ENCODE assay signal across 1 cellular context in the genomic region with DNA sequence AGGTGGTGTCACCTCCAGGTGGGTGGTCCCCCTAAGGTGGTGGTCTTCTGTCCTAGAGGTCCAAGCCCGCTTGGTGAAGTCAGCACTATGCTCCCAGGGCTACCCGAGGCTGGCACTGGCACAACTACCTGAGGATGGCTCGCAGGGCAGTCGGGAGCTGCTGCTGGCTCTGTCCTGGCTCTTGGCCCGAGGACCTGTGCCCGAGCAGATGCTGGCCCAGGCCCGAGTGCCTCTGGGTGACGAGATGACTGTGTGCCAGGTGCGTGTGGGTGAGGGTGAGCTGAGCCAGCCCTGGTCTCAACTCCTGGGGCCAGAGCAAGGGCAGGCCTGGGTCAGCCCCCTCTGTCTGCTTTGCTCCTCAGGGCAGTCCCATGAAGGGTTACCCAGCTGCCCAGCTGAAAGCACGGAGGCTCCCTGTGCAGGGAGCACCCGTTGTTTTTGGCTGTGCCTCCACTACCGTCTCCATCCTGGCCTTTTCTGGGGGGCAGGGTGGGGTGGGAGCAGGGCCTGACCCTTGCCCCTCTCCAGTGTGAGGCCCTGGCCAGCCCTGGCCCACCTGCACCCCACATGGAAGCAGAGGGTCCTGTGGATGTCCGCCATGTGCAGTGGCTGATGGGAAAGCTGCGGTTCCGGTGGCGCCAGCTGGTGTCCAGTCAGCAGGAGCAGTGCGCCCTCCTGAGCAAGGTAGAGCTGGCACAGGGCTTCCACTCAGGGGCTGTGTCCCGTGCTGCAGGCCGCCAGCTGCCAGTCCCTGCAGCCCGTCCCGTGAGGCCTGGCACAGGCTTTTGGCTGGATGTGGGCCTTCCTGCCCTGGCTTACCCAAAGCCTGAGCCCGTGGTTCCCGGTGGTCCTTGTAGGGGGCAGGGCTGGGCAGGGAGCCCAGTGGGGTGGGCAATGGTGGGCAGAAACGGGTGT.
TF ChIP-seq lines count a peak whose summit lies in the region.

No MANE protein-coding gene starts in this region.

TF ChIP-seq in HepG2, 621 proteins besides CTCF, POLR2A, EP300 and RAD21 (continued from another document):
- TF ChIP-seq ZNF724P (CRISPR knock-in tag; IDR thresholded peaks at IDR 0.05; ENCODE audit: borderline replicate concordance) (no peak), PCBP1 (IDR thresholded peaks at IDR 0.05; ENCODE audit: borderline replicate concordance, low read depth, low read length) (0 out of 2 replicates have a peak, but pooled peaks have one; percentile 52), RBFOX2 (IDR thresholded peaks at IDR 0.05; ENCODE audit: low read depth, low read length) (peak; percentile 81), PRMT3 (CRISPR knock-in tag; IDR thresholded peaks at IDR 0.05; ENCODE audit: borderline replicate concordance, low read depth) (0 out of 2 replicates have a peak, but pooled peaks have one; percentile 28), ZNF644 (CRISPR knock-in tag; IDR thresholded peaks at IDR 0.05; ENCODE audit: low read depth) (no peak), DNMT3B (CRISPR knock-in tag; conservative IDR thresholded peaks at IDR 0.05) (no peak), ATF1 (CRISPR knock-in tag; IDR thresholded peaks at IDR 0.05) (no peak), ARNT (IDR thresholded peaks at IDR 0.05) (no peak), AGO2 (optimal IDR thresholded peaks at IDR 0.05; ENCODE audit: low read depth, low read length) (peak; percentile 94)
- TF ChIP-seq, protein P1, sequence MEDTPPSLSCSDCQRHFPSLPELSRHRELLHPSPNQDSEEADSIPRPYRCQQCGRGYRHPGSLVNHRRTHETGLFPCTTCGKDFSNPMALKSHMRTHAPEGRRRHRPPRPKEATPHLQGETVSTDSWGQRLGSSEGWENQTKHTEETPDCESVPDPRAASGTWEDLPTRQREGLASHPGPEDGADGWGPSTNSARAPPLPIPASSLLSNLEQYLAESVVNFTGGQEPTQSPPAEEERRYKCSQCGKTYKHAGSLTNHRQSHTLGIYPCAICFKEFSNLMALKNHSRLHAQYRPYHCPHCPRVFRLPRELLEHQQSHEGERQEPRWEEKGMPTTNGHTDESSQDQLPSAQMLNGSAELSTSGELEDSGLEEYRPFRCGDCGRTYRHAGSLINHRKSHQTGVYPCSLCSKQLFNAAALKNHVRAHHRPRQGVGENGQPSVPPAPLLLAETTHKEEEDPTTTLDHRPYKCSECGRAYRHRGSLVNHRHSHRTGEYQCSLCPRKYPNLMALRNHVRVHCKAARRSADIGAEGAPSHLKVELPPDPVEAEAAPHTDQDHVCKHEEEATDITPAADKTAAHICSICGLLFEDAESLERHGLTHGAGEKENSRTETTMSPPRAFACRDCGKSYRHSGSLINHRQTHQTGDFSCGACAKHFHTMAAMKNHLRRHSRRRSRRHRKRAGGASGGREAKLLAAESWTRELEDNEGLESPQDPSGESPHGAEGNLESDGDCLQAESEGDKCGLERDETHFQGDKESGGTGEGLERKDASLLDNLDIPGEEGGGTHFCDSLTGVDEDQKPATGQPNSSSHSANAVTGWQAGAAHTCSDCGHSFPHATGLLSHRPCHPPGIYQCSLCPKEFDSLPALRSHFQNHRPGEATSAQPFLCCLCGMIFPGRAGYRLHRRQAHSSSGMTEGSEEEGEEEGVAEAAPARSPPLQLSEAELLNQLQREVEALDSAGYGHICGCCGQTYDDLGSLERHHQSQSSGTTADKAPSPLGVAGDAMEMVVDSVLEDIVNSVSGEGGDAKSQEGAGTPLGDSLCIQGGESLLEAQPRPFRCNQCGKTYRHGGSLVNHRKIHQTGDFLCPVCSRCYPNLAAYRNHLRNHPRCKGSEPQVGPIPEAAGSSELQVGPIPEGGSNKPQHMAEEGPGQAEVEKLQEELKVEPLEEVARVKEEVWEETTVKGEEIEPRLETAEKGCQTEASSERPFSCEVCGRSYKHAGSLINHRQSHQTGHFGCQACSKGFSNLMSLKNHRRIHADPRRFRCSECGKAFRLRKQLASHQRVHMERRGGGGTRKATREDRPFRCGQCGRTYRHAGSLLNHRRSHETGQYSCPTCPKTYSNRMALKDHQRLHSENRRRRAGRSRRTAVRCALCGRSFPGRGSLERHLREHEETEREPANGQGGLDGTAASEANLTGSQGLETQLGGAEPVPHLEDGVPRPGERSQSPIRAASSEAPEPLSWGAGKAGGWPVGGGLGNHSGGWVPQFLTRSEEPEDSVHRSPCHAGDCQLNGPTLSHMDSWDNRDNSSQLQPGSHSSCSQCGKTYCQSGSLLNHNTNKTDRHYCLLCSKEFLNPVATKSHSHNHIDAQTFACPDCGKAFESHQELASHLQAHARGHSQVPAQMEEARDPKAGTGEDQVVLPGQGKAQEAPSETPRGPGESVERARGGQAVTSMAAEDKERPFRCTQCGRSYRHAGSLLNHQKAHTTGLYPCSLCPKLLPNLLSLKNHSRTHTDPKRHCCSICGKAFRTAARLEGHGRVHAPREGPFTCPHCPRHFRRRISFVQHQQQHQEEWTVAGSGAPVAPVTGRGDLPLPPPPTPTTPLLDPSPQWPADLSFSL (CRISPR knock-in tag; IDR thresholded peaks at IDR 0.05): no peak
